Comparison of ENCODE assay signal across 25 cellular contexts in the genomic region with DNA sequence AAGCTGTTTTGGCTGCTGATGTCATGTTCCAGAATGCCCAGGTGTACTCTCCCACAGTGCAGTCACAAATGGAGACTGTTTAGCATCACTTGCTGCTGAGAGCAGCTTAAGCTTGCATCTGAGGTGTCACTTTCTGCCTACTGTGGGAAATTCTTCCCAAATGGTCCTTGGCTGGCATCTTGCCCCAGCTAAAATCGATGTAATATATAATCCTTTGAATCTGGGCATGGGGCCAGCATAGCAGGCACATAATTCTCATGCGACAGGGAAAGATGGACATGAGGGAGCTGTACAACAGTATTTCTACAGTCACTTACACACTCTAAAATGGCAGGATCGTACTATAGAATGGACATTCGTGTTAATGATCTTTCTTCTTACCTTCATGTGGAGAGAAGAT.
A peak's percentile ranks its signal among the peaks of the same experiment; 100 is the strongest.
DNase-seq lines count a peak whose midpoint lies in the region; ATAC-seq and TF ChIP-seq lines count a peak whose summit lies in the region.
"Had no signal": no experiment of that assay in that cellular context is flagged by ENCODE, and none has a peak within 500 bp of the region (broad histone marks: within the 10 kb centered on the region; RNA-seq: fewer than 3 reads in every experiment).

No MANE protein-coding gene starts in this region.

- H3K27me3 ChIP-seq in SK-N-SH (ENCODE audit: insufficient read depth) = no peaks in the 10 kb centered on the region
- no peaks in the 10 kb centered on the region for H3K27me3 ChIP-seq in neuronal stem cell (ENCODE audit: control insufficient read depth in 3 of 3, insufficient read depth in 3 of 3, low read depth in 1 of 3, low read length in 3 of 3)
- H3K27me3 ChIP-seq: BLaER1, suprapubic skin, upper lobe of right lung had no signal

- no peak overlapping the region for H4K91ac ChIP-seq in neuronal stem cell (ENCODE audit: low read depth, low read length, poor library complexity)

- CTCF ChIA-PET in SK-N-SH (lab: Yijun Ruan, JAX) = interaction anchor here (1.7 kb wide), 1 partner anchor 9 kb away, joined by 5 read pairs; no protein-coding TSS in a partner anchor

- POLR2A ChIA-PET in SK-N-SH (lab: Yijun Ruan, JAX) = no interaction called here

- DNase-seq in SK-N-SH (no peak), NCI-H1092 (lab: John Stamatoyannopoulos, UW) (peak; percentile 7), NCI-H446 treated with DMSO at 0.1 percent for 48 hours (lab: John Stamatoyannopoulos, UW) (peak; percentile 53), neuronal stem cell (ENCODE audit: low spot score) (no peak), left cardiac atrium (no peak)
- DNase-seq: activated CD4-positive, alpha-beta T cell treated with anti-CD3 and anti-CD28 coated beads, Interleukin-2, amount 50 U/mL, for 4 hours; activated T-cell treated with anti-CD3 and anti-CD28 coated beads, Interleukin-2, amount 50 U/mL, for 48 hours; caudate nucleus; cortex of kidney; effector memory CD4-positive, alpha-beta T cell; GF-D8; GM23248; MV-4-11; NCI-H187 treated with DMSO at 0.1 percent for 48 hours; NCI-H774; nephron progenitor cell; stimulated activated naive CD4-positive, alpha-beta T cell treated with Interleukin-2 at 50 U/mL for 16 hours; upper lobe of right lung had no signal

- peaks cover 6% of the 10 kb centered on the region for H3F3A ChIP-seq in SK-N-SH (replicated peaks; ENCODE audit: insufficient read depth)

- no peak overlapping the region for H3K9ac ChIP-seq in SK-N-SH
- no peak overlapping the region for H3K9ac ChIP-seq in neuronal stem cell (ENCODE audit: low read depth, low read length, poor library complexity)
- H3K9ac ChIP-seq: BLaER1, GM23248 had no signal

- no peak overlapping the region for H2BK120ac ChIP-seq in neuronal stem cell (ENCODE audit: low read depth, low read length)

- intact Hi-C loops in left cardiac atrium (cut with DNase I) = no loop called here

- H2BK5ac ChIP-seq in neuronal stem cell (ENCODE audit: low read length) = no peak overlapping the region

- no peak overlapping the region for H2AK5ac ChIP-seq in neuronal stem cell (ENCODE audit: low read depth, low read length)

- H3K4me2 ChIP-seq in SK-N-SH (no peak overlapping the region), neuronal stem cell (ENCODE audit: insufficient read depth, low read length, poor library complexity, severe bottlenecking) (no peak overlapping the region)
- H3K4me2 ChIP-seq: BLaER1 had no signal

- no peak for TF ChIP-seq RAD21 in SK-N-SH (IDR thresholded peaks at IDR 0.05; ENCODE audit: low read length)

- H2BK12ac ChIP-seq in neuronal stem cell (ENCODE audit: low read length) = no peak overlapping the region

- no peak overlapping the region for H2BK15ac ChIP-seq in neuronal stem cell (ENCODE audit: low read length)

- H3K14ac ChIP-seq in neuronal stem cell (ENCODE audit: low read length) = no peak overlapping the region

- H2AFZ ChIP-seq in SK-N-SH (ENCODE audit: low read depth) = no peak overlapping the region
- H2AFZ ChIP-seq in neuronal stem cell (ENCODE audit: low read length) = no peak overlapping the region
- H2AFZ ChIP-seq: GM23248 had no signal

- H3K27ac ChIP-seq in SK-N-SH (ENCODE audit: low read depth in 2 of 2, low read length in 1 of 2) = no peak overlapping the region
- H3K27ac ChIP-seq in neuronal stem cell (replicated peaks; ENCODE audit: low read length) = no peak overlapping the region
- H3K27ac ChIP-seq: BLaER1, GM23248, RWPE1, suprapubic skin, upper lobe of right lung had no signal

- no peaks in the 10 kb centered on the region for H3K79me1 ChIP-seq in neuronal stem cell (ENCODE audit: low read depth, low read length)

- ATAC-seq in SK-N-SH treated with all-trans-retinoic acid at 6 μM for 48 hours (no peak), GM18502 (IDR thresholded peaks at IDR 0.05; ENCODE audit: poor library complexity, unreplicated experiment) (no peak), GM19324 (IDR thresholded peaks at IDR 0.05; ENCODE audit: low FRiP score, unreplicated experiment) (no peak), left cardiac atrium (no peak)
- ATAC-seq: left lobe of liver, upper lobe of right lung had no signal

- no peak overlapping the region for H4K8ac ChIP-seq in neuronal stem cell (ENCODE audit: low read depth, low read length)

- H3K4me3 ChIP-seq in SK-N-SH (ENCODE audit: low read depth in 2 of 2, low read length in 1 of 2) (no peak overlapping the region), neuronal stem cell (ENCODE audit: low read length in 2 of 2) (no peak overlapping the region)
- H3K4me3 ChIP-seq: BLaER1, GM23248, suprapubic skin, upper lobe of right lung had no signal

- H3K23ac ChIP-seq in neuronal stem cell (ENCODE audit: low read depth, low read length, poor library complexity) = no peak overlapping the region

- 57% methylated on average over 4 of the region's 4 CpGs for WGBS in SK-N-SH (ENCODE audit: low lambda C conversion rate)
- no CpG with 5 or more reads among the region's 4 CpGs for WGBS in neuronal stem cell (ENCODE audit: extremely low coverage in 2 of 2, insufficient read length in 2 of 2, insufficient replicate concordance in 1 of 2), 2 donors

- H3K4me1 ChIP-seq in SK-N-SH (ENCODE audit: control insufficient read depth in 1 of 2, insufficient read depth in 2 of 2, low read depth in 1 of 2, low read length in 1 of 2) (peaks cover 0 to 4% of the 10 kb centered on the region in 2 experiments; a peak in 2 of 4 replicates), neuronal stem cell (ENCODE audit: control insufficient read depth in 2 of 2, insufficient read depth in 1 of 2, low read depth in 1 of 2, low read length in 2 of 2) (no peaks in the 10 kb centered on the region)
- H3K4me1 ChIP-seq: BLaER1, suprapubic skin, upper lobe of right lung had no signal

- H3K36me3 ChIP-seq in SK-N-SH (replicated peaks in 1 of 2; ENCODE audit: control insufficient read depth in 1 of 2, insufficient read depth in 2 of 2, low read length in 1 of 2) (no peaks in the 10 kb centered on the region), neuronal stem cell (replicated peaks in 1 of 2; ENCODE audit: control insufficient read depth in 2 of 2, insufficient read depth in 2 of 2, low read length in 2 of 2) (no peaks in the 10 kb centered on the region)
- H3K36me3 ChIP-seq: BLaER1, suprapubic skin, upper lobe of right lung had no signal

- TF ChIP-seq EP300 in SK-N-SH (IDR thresholded peaks at IDR 0.05; ENCODE audit: borderline replicate concordance in 1 of 2, low read depth in 1 of 2, low read length in 1 of 2) = no peak

- no peaks in the 10 kb centered on the region for H3K79me2 ChIP-seq in SK-N-SH (ENCODE audit: insufficient read depth)

- H3K18ac ChIP-seq in neuronal stem cell (ENCODE audit: low read length) = peak overlapping the region; percentile 59

- no peak overlapping the region for H3K4ac ChIP-seq in neuronal stem cell (ENCODE audit: low read length)

- H4K20me1 ChIP-seq in SK-N-SH (ENCODE audit: insufficient read depth) = no peaks in the 10 kb centered on the region
- H4K20me1 ChIP-seq: BLaER1 had no signal

- TF ChIP-seq CTCF in SK-N-SH (IDR thresholded peaks at IDR 0.05) = no peak

- H3K9me2 ChIP-seq in SK-N-SH = no peaks in the 10 kb centered on the region

- no peaks in the 10 kb centered on the region for H3K9me3 ChIP-seq in SK-N-SH
- H3K9me3 ChIP-seq in neuronal stem cell (replicated peaks in 1 of 2; ENCODE audit: control insufficient read depth in 2 of 2, insufficient read depth in 1 of 2, low read depth in 1 of 2, low read length in 2 of 2) = no peaks in the 10 kb centered on the region
- H3K9me3 ChIP-seq: BLaER1, suprapubic skin, upper lobe of right lung had no signal

TF ChIP-seq in SK-N-SH, 30 proteins besides CTCF, POLR2A, EP300 and RAD21:
- TF ChIP-seq TCF12 (IDR thresholded peaks at IDR 0.05) (peak; percentile 7; the same call in 1 of the 2 replicates), MXI1 (IDR thresholded peaks at IDR 0.05; ENCODE audit: low read depth, low read length) (no peak), NFIC (IDR thresholded peaks at IDR 0.05; ENCODE audit: borderline replicate concordance) (peak; percentile 41; the same call in 1 of the 2 replicates), ELF1 (IDR thresholded peaks at IDR 0.05) (no peak), PBX3 (IDR thresholded peaks at IDR 0.05) (peak; percentile 44; the same call in 1 of the 2 replicates)

TF ChIP-seq in SK-N-SH treated with all-trans-retinoic acid at 6 μM for 48 hours, 23 proteins besides CTCF, POLR2A, EP300 and RAD21 (continues in another document):
- no peak for TF ChIP-seq ISL1 (CRISPR knock-in tag; IDR thresholded peaks at IDR 0.05)
- no peak for TF ChIP-seq ZNF70 (CRISPR knock-in tag; IDR thresholded peaks at IDR 0.05)
- TF ChIP-seq, protein P1, sequence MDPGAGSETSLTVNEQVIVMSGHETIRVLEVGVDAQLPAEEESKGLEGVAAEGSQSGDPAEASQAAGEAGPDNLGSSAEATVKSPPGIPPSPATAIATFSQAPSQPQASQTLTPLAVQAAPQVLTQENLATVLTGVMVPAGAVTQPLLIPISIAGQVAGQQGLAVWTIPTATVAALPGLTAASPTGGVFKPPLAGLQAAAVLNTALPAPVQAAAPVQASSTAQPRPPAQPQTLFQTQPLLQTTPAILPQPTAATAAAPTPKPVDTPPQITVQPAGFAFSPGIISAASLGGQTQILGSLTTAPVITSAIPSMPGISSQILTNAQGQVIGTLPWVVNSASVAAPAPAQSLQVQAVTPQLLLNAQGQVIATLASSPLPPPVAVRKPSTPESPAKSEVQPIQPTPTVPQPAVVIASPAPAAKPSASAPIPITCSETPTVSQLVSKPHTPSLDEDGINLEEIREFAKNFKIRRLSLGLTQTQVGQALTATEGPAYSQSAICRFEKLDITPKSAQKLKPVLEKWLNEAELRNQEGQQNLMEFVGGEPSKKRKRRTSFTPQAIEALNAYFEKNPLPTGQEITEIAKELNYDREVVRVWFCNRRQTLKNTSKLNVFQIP (CRISPR knock-in tag; IDR thresholded peaks at IDR 0.05; ENCODE audit: borderline replicate concordance, low read depth) = no peak

Comparison
In these comparisons a context has a peak if more than half of its experiments do, and no peak if none do; other contexts are left out.
1. DNase-seq: peak in NCI-H1092 (single experiment) and NCI-H446 treated with DMSO at 0.1 percent for 48 hours (single experiment); none in SK-N-SH (single experiment), neuronal stem cell (single experiment) and left cardiac atrium (single experiment).